In the genomic region with DNA sequence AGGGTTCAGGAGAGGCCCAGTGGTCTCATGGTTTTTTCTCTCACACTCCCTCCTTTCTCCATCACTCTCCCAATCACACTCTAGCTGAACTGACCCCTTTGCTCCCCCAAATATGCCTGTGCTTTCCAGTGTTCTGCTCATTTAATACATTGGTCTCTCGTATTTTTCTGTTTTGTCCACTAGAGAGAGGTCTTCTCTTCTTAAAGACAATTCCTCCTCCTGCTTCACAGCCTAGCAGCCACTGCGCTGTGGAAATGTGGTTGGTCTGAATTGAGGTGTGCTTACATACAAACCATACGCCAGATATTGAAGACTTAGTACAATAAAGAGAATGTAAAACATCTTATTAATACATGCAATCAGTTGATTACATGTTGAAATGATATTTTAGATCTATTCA, we compare ENCODE assay signal across 10 cellular contexts.
DNase-seq lines count a peak whose midpoint lies in the region; ATAC-seq and TF ChIP-seq lines count a peak whose summit lies in the region.
"Had no signal": no experiment of that assay in that cellular context is flagged by ENCODE, and none has a peak within 500 bp of the region (broad histone marks: within the 10 kb centered on the region; RNA-seq: fewer than 3 reads in every experiment).

No MANE protein-coding gene starts in this region.

- in situ Hi-C loops in Panc1 (cut with HindIII; ENCODE audit: low pct_unique_long_range_greater_than_20kb, low sequenced_read_pairs) = no loop called here

- BruUV-seq in Panc1 (replicated peaks; lab: Mats Ljungman, UMichigan) (no TSS peak), A673 (replicated peaks; lab: Mats Ljungman, UMichigan) (no TSS peak)

- H3K9me3 ChIP-seq in Panc1 (ENCODE audit: control insufficient read depth, insufficient read depth, low read depth, low read length) = no peaks in the 10 kb centered on the region
- no peaks in the 10 kb centered on the region for H3K9me3 ChIP-seq in A673 (ENCODE audit: low read depth, low read length, poor library complexity, severe bottlenecking)

- POLR2A ChIA-PET in Panc1 (lab: Charles Lee) = no interaction called here
- POLR2A ChIA-PET in A673 (lab: Charles Lee; ENCODE audit: low non-redundant PET) = no interaction called here

- H3K4me3 ChIP-seq in GM12865 (ENCODE audit: low read depth, low read length) (no peak overlapping the region), Panc1 (ENCODE audit: low read depth in 2 of 2, low read length in 2 of 2) (no peak overlapping the region), A673 (ENCODE audit: low read depth, low read length, poor library complexity, severe bottlenecking) (no peak overlapping the region)

- no peak overlapping the region for H3K27ac ChIP-seq in Panc1 (ENCODE audit: low read length)
- no peak overlapping the region for H3K27ac ChIP-seq in foreskin keratinocyte
- H3K27ac ChIP-seq in A673 (ENCODE audit: low read depth, low read length, poor library complexity, severe bottlenecking) = no peak overlapping the region

- ATAC-seq in Panc1 (peak; percentile 79), foreskin keratinocyte (no peak), GM21737 (IDR thresholded peaks at IDR 0.05; ENCODE audit: unreplicated experiment) (no peak), HG03280 (IDR thresholded peaks at IDR 0.05; ENCODE audit: unreplicated experiment) (no peak)
- ATAC-seq: activated T-cell treated with anti-CD3 and anti-CD28 coated beads, Interleukin-2, amount 50 U/mL, for 72 hours; stimulated activated effector memory CD8-positive, alpha-beta T cell treated with anti-CD3 and anti-CD28 coated beads, Interleukin-12 subunit alpha, Interleukin-12 subunit beta, amount 100 ng/mL, for 72 hours had no signal

- intact Hi-C loops in Panc1 (cut with micrococcal nuclease; ENCODE audit: unreplicated experiment) (loop anchor here (10.0 kb wide), 1 partner anchor 287 kb away; a partner anchor contains a TSS), A673 (cut with micrococcal nuclease; ENCODE audit: unreplicated experiment) (no loop called here)

- CTCF ChIA-PET in Panc1 (lab: Charles Lee) (interaction anchor here (1.3 kb wide), 1 partner anchor 281 kb away, joined by 20 read pairs; no protein-coding TSS in a partner anchor), A673 (lab: Charles Lee) (no interaction called here)

- no peaks in the 10 kb centered on the region for H3K4me1 ChIP-seq in Panc1 (ENCODE audit: control insufficient read depth, insufficient read depth, low read length)
- H3K4me1 ChIP-seq in foreskin keratinocyte = peaks cover 11% of the 10 kb centered on the region
- no peaks in the 10 kb centered on the region for H3K4me1 ChIP-seq in A673 (ENCODE audit: insufficient read depth, low read length, poor library complexity, severe bottlenecking)

- TF ChIP-seq CTCF in GM12865 (IDR thresholded peaks at IDR 0.05; ENCODE audit: insufficient read depth, low read depth, low read length, missing control alignments) (peak; percentile 6), Panc1 (IDR thresholded peaks at IDR 0.05) (0 out of 2 replicates have a peak, but pooled peaks have one; percentile 29), foreskin keratinocyte (conservative IDR thresholded peaks at IDR 0.05) (peak; percentile 48), A673 (conservative IDR thresholded peaks at IDR 0.05; ENCODE audit: low read depth, low read length) (no peak)

- H3K36me3 ChIP-seq in Panc1 (ENCODE audit: control insufficient read depth, insufficient read depth, low read length) (no peaks in the 10 kb centered on the region), A673 (ENCODE audit: insufficient read depth, low read length, poor library complexity, severe bottlenecking) (no peaks in the 10 kb centered on the region)

- H3K27me3 ChIP-seq in Panc1 (ENCODE audit: control insufficient read depth, insufficient read depth, low read length) (no peaks in the 10 kb centered on the region), foreskin keratinocyte (no peaks in the 10 kb centered on the region), A673 (replicated peaks; ENCODE audit: insufficient read depth, low read depth, low read length, poor library complexity) (no peaks in the 10 kb centered on the region)

- peak; percentile 34 for DNase-seq in 8988T
- peak; percentile 37 for DNase-seq in GM12865 (ENCODE audit: low read depth)
- DNase-seq in Panc1 (ENCODE audit: low read depth, low spot score) = no peak
- no peak for DNase-seq in foreskin keratinocyte
- DNase-seq in NCI-H2081 (lab: John Stamatoyannopoulos, UW) = no peak
- DNase-seq in A673 (ENCODE audit: low spot score) = no peak
- DNase-seq: activated T-cell treated with anti-CD3 and anti-CD28 coated beads, Interleukin-2, amount 50 U/mL, for 72 hours had no signal

Comparison
In these comparisons a context has a peak if more than half of its experiments do, and no peak if none do; other contexts are left out.
1. DNase-seq: peak in 8988T (single experiment) and GM12865 (single experiment); none in Panc1 (single experiment), foreskin keratinocyte (0 of 2), NCI-H2081 (0 of 2) and A673 (single experiment).